In the genomic region with DNA sequence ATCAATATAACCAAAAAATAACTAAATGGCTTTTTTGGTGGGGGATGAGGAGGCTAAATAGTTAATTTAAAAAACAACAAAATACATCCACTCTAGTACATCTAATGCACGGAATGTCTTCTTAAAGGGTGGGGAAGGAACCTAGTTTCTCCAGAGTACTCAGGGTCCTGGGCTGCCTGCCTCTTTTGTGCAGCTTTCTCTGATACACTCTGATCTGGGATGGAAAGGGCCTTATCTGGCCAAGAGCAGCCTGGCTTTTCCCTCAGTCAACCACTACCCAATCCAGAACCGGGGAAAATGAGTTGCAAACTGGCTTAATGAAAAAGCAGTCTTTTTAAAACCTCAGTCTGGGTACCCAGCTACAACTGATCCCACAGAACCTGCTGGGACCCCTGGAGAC, we compare ENCODE assay signal across 24 cellular contexts. TPM values are rescaled to one million over a fixed set of nuclear protein-coding genes. Genes with fewer than 3 reads are reported as not detected.
DNase-seq lines count a peak whose midpoint lies in the region; ATAC-seq, FAIRE-seq and TF ChIP-seq lines count a peak whose summit lies in the region.
"Had no signal": no experiment of that assay in that cellular context is flagged by ENCODE, and none has a peak within 500 bp of the region (broad histone marks: within the 10 kb centered on the region; RNA-seq: fewer than 3 reads in every experiment).

No MANE protein-coding gene starts in this region.

- H3K27ac Mint-ChIP-seq in GM23338: peak overlapping the region; percentile 17; the same call in 1 of the 2 replicates
- H3K27ac Mint-ChIP-seq in H9: peak overlapping the region in 2 of 3 experiments; percentile 41 to 50; a peak in 1 of 7 replicates
- H3K27ac Mint-ChIP-seq: HFFc6, IgD-negative memory B cell had no signal

- H3F3A ChIP-seq in GM23338 (replicated peaks; ENCODE audit: low read depth): no peaks in the 10 kb centered on the region

- no peak overlapping the region for H3K18ac ChIP-seq in H9 (ENCODE audit: insufficient read length, low read depth, low read length)

- peaks cover 8% of the 10 kb centered on the region; the same call in 1 of the 2 replicates for H3K79me2 ChIP-seq in GM23338 (replicated peaks; ENCODE audit: insufficient read depth)
- no peaks in the 10 kb centered on the region for H3K79me2 ChIP-seq in H9 (ENCODE audit: insufficient read depth, low read length)

- H3K4me3 ChIP-seq in left ventricle myocardium inferior (no peak overlapping the region), GM23338 (no peak overlapping the region), left lung (no peak overlapping the region)
- H3K4me3 ChIP-seq: GM23248 had no signal

- no peak overlapping the region for H2BK5ac ChIP-seq in H9 (ENCODE audit: insufficient read length, low read length)

- H4K8ac ChIP-seq in H9 (replicated peaks; ENCODE audit: insufficient read length, low read depth, low read length): no peak overlapping the region

- H2BK20ac ChIP-seq in H9 (ENCODE audit: low read depth, low read length, poor library complexity, severe bottlenecking): no peak overlapping the region

- H3K23ac ChIP-seq in H9 (ENCODE audit: insufficient read length, low read depth, low read length): no peak overlapping the region

- H3K4me1 ChIP-seq in left ventricle myocardium inferior: peaks cover 75% of the 10 kb centered on the region
- peaks cover 35% of the 10 kb centered on the region for H3K4me1 ChIP-seq in GM23338 (ENCODE audit: insufficient read depth)
- H3K4me1 ChIP-seq in H9 (ENCODE audit: insufficient read depth, low read length): no peaks in the 10 kb centered on the region; the same call in 1 of the 2 replicates
- H3K4me1 ChIP-seq in left lung: peaks cover 10 to 26% of the 10 kb centered on the region in 2 donors
- H3K4me1 ChIP-seq: BE2C had no signal

- H3K4me3 Mint-ChIP-seq in GM23338 (no peak overlapping the region), H9 (no peak overlapping the region)
- H3K4me3 Mint-ChIP-seq: CD4-positive, CD25-positive, alpha-beta regulatory T cell; CD8-positive, alpha-beta memory T cell; HFFc6; IgD-negative memory B cell had no signal

- ATAC-seq in GM23338 (no peak), left lung (peak; percentile 10)
- ATAC-seq: HCT116 had no signal

- H3K27me3 Mint-ChIP-seq in GM23338 (ENCODE audit: insufficient read depth, low read depth, poor library complexity): peaks cover 6% of the 10 kb centered on the region
- no peaks in the 10 kb centered on the region for H3K27me3 Mint-ChIP-seq in H9 (ENCODE audit: low read depth)
- H3K27me3 Mint-ChIP-seq: CD4-positive, CD25-positive, alpha-beta regulatory T cell; CD8-positive, alpha-beta memory T cell; IgD-negative memory B cell had no signal

- no peaks in the 10 kb centered on the region for H3K23me2 ChIP-seq in H9 (ENCODE audit: insufficient read length, low read depth, low read length, poor library complexity, severe bottlenecking)

- no peak overlapping the region for H4K5ac ChIP-seq in H9 (ENCODE audit: insufficient read length, low read depth, low read length)

- H3K36me3 Mint-ChIP-seq in GM23338 (ENCODE audit: low read depth) (peaks cover 20% of the 10 kb centered on the region), H9 (ENCODE audit: insufficient read depth in 1 of 3, low read depth in 3 of 3) (peaks cover 15 to 33% (median 20%) of the 10 kb centered on the region in 3 experiments)

- H3K27ac ChIP-seq in left ventricle myocardium inferior (replicated peaks) (peak overlapping the region; percentile 34), GM23338 (ENCODE audit: low read depth) (peak overlapping the region; percentile 84; the same call in 1 of the 2 replicates), H9 (ENCODE audit: insufficient read length, low read depth, low read length) (no peak overlapping the region), left lung (no peak overlapping the region)
- H3K27ac ChIP-seq: GM23248 had no signal

- H2BK15ac ChIP-seq in H9 (ENCODE audit: low read depth, low read length): no peak overlapping the region

- no peak overlapping the region for H2AFZ ChIP-seq in GM23338
- no peak overlapping the region for H2AFZ ChIP-seq in H9 (ENCODE audit: low read length)
- H2AFZ ChIP-seq: GM23248 had no signal

- H3K9me3 ChIP-seq in left ventricle myocardium inferior (replicated peaks): no peaks in the 10 kb centered on the region
- H3K9me3 ChIP-seq in H9 (ENCODE audit: control insufficient read depth, low read depth, low read length): no peaks in the 10 kb centered on the region
- H3K9me3 ChIP-seq in left lung: no peaks in the 10 kb centered on the region
- H3K9me3 ChIP-seq: BE2C had no signal

- no peak overlapping the region for H3K9ac ChIP-seq in H9 (ENCODE audit: extremely low read depth, insufficient read length, low read length)
- H3K9ac ChIP-seq: GM23248 had no signal

- peaks cover 3% of the 10 kb centered on the region for H3K79me1 ChIP-seq in H9 (ENCODE audit: insufficient read depth, low read depth, low read length, poor library complexity, severe bottlenecking)

- no peak overlapping the region for H2BK12ac ChIP-seq in H9 (ENCODE audit: insufficient read length, low read depth, low read length)

- no CpG with 5 or more reads among the region's 2 CpGs for WGBS in H9 (ENCODE audit: extremely low coverage, insufficient read length, low lambda C conversion rate)

- H3K9me3 Mint-ChIP-seq in GM23338: no peaks in the 10 kb centered on the region
- no peaks in the 10 kb centered on the region for H3K9me3 Mint-ChIP-seq in H9
- H3K9me3 Mint-ChIP-seq: CD4-positive, CD25-positive, alpha-beta regulatory T cell; CD8-positive, alpha-beta memory T cell; HFFc6; IgD-negative memory B cell had no signal

- H3K4me2 ChIP-seq in GM23338 (peak overlapping the region; percentile 36; the same call in 1 of the 2 replicates), H9 (ENCODE audit: insufficient read depth, insufficient read length, low read length) (no peak overlapping the region)

- no peak overlapping the region for H2AK5ac ChIP-seq in H9 (ENCODE audit: insufficient read length, low read length)

- H3K14ac ChIP-seq in H9 (ENCODE audit: insufficient read depth, low read length): no peak overlapping the region

- no peaks in the 10 kb centered on the region; the same call in 1 of the 2 replicates for H4K20me1 ChIP-seq in GM23338 (replicated peaks; ENCODE audit: insufficient read depth)
- no peaks in the 10 kb centered on the region for H4K20me1 ChIP-seq in H9 (ENCODE audit: control insufficient read depth, insufficient read depth, insufficient read length)

- FAIRE-seq in RCC 7860 (lab: Jason Lieb, UNC): no peak
- FAIRE-seq: A204.1, GM12892, GM18507, H54, HTR-8/SVneo had no signal

- no peak overlapping the region for H3K4ac ChIP-seq in H9 (ENCODE audit: low read depth, low read length)

- peaks cover 39% of the 10 kb centered on the region for H3K4me1 Mint-ChIP-seq in GM23338
- H3K4me1 Mint-ChIP-seq in H9: peaks cover 25 to 32% of the 10 kb centered on the region in 2 experiments
- H3K4me1 Mint-ChIP-seq: CD8-positive, alpha-beta memory T cell; IgD-negative memory B cell had no signal

- H3K36me3 ChIP-seq in left ventricle myocardium inferior (peaks cover 7% of the 10 kb centered on the region), GM23338 (ENCODE audit: insufficient read depth) (no peaks in the 10 kb centered on the region; the same call in 1 of the 2 replicates), left lung (peaks cover 0 to 58% of the 10 kb centered on the region in 2 donors)

- H3T11ph ChIP-seq in H9 (ENCODE audit: low read length): no peak overlapping the region

- H4K91ac ChIP-seq in H9 (ENCODE audit: insufficient read length, low read depth, low read length): no peak overlapping the region

- H3K27me3 ChIP-seq in left ventricle myocardium inferior (ENCODE audit: low read depth): no peaks in the 10 kb centered on the region
- no peaks in the 10 kb centered on the region for H3K27me3 ChIP-seq in GM23338 (ENCODE audit: insufficient read depth)
- H3K27me3 ChIP-seq in H9 (ENCODE audit: insufficient read depth, low read length): no peaks in the 10 kb centered on the region
- no peaks in the 10 kb centered on the region for H3K27me3 ChIP-seq in left lung
- H3K27me3 ChIP-seq: BE2C had no signal

- DNase-seq in left ventricle myocardium inferior (peak; percentile 16), cardiac septum (ENCODE audit: low spot score) (no peak), GM23338 (ENCODE audit: low spot score) (no peak), H9 (no peak), left lung (no peak), RCC 7860 (ENCODE audit: low spot score) (no peak)
- DNase-seq in stimulated activated naive CD4-positive, alpha-beta T cell (lab: John Stamatoyannopoulos, UW): no peak
- DNase-seq: ACHN; BE2C; C1 segment of cervical spinal cord; CD4-positive, CD25-positive, alpha-beta regulatory T cell; CD8-positive, alpha-beta memory T cell; COR-L47; DMS79; GDM1; GM23248; HFFc6 had no signal

- no peak overlapping the region for H2BK120ac ChIP-seq in H9 (ENCODE audit: low read depth, low read length, poor library complexity, severe bottlenecking)

- intact Hi-C loops in left ventricle myocardium inferior (cut with micrococcal nuclease): no loop called here
- intact Hi-C loops in cardiac septum (cut with DNase I): loop anchor here (10.0 kb wide), 1 partner anchor 298 kb away; a partner anchor contains a TSS
- intact Hi-C loops in left lung (cut with DNase I): no loop called here

- H3K9me2 ChIP-seq in GM23338 (ENCODE audit: insufficient read depth): no peaks in the 10 kb centered on the region

- TF ChIP-seq CTCF in left ventricle myocardium inferior (IDR thresholded peaks at IDR 0.05; ENCODE audit: borderline replicate concordance) (no peak), GM23338 (conservative IDR thresholded peaks at IDR 0.05; ENCODE audit: low read depth in 2 of 2) (no peak), H9 (conservative IDR thresholded peaks at IDR 0.05) (no peak), left lung (IDR thresholded peaks at IDR 0.05) (no peak)

- H3K56ac ChIP-seq in H9 (ENCODE audit: insufficient read length, low read depth, low read length): no peak overlapping the region

RNA-seq across cellular contexts. Expression of a gene that starts 42.9 kb away (rescaled TPM):
- 9.8 TPM for total RNA-seq in left ventricle myocardium inferior
- 10.0 TPM for total RNA-seq in cardiac septum
- 13.7 and 16.0 TPM in 2 replicates for total RNA-seq in GM23338 (2014; rRNA removed; shearing (Covaris generic))
- 8.0 and 8.5 TPM in 2 replicates for polyA plus RNA-seq in GM23338 (2016; fragmentation: Nextera tagmentation; extraction: Ambion mirVana)
- 16.1 and 17.7 TPM in 2 replicates for total RNA-seq in H9 (2021)
- 10 to 100 TPM; 26.5 to 27.1 TPM for total RNA-seq in left lung

RNA-seq across cellular contexts. Expression of a gene that starts 43.3 kb away (rescaled TPM):
- 45.4 TPM for total RNA-seq in left ventricle myocardium inferior
- total RNA-seq in cardiac septum: 37.7 TPM
- 18.7 and 19.4 TPM in 2 replicates for total RNA-seq in GM23338 (2014; rRNA removed; shearing (Covaris generic))
- polyA plus RNA-seq in GM23338 (2016; fragmentation: Nextera tagmentation; extraction: Ambion mirVana): 24.8 and 24.9 TPM in 2 replicates
- total RNA-seq in H9 (2021): 9.6 and 10.6 TPM in 2 replicates
- 10 to 100 TPM; 28.0 to 28.7 TPM for total RNA-seq in left lung

RNA-seq across cellular contexts. Expression of a gene that starts 51.0 kb away (rescaled TPM):
- total RNA-seq in left ventricle myocardium inferior: 5.9 TPM
- total RNA-seq in cardiac septum: 3.0 TPM
- total RNA-seq in GM23338 (2014; rRNA removed; shearing (Covaris generic)): 5.9 and 6.9 TPM in 2 replicates
- polyA plus RNA-seq in GM23338 (2016; fragmentation: Nextera tagmentation; extraction: Ambion mirVana): 5.4 and 6.5 TPM in 2 replicates
- total RNA-seq in H9 (2021): 6.7 and 7.6 TPM in 2 replicates
- total RNA-seq in left lung: 1 to 10 TPM; 2.9 to 4.8 TPM
- polyA plus RNA-seq: IgD-negative memory B cell had no signal

RNA-seq across cellular contexts. Expression of a gene that starts 51.0 kb away (rescaled TPM):
- total RNA-seq in left ventricle myocardium inferior (9.8 TPM), cardiac septum (9.8 TPM), H9 (2021) (22.4 and 24.6 TPM in 2 replicates), left lung (10 to 100 TPM; 16.3 to 19.4 TPM)
- total RNA-seq in GM23338 (2014; rRNA removed; shearing (Covaris generic)): 14.0 and 19.5 TPM in 2 replicates
- 4.2 and 7.2 TPM in 2 replicates for polyA plus RNA-seq in GM23338 (2016; fragmentation: Nextera tagmentation; extraction: Ambion mirVana)

Comparison
In these comparisons a context has a peak if more than half of its experiments do, and no peak if none do; other contexts are left out.
1. H3K27ac ChIP-seq: peak in left ventricle myocardium inferior (single experiment) and GM23338 (single experiment); none in H9 (single experiment) and left lung (0 of 2).